25 cellular contexts compared by ENCODE assay signal in the genomic region with DNA sequence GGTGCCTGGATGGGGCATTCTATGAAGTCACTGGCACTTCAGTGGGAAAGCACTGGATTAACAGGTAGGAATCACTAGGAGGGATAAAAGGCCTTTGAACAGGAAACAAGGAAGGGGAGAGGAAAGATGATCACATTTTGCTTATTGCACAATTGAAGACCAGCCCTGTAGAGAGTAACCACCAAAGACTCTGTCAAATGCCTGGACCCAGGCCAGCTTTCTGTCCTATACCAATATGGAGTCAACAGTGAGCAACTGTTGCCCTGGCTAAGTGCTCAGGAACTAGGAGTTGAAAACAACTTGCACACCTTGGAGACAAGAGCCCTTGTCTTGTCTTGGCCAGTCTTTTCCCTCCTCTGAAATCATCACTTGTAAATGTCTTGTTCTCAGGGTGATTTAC. TPM values are rescaled to one million over a fixed set of nuclear protein-coding genes. Genes with fewer than 3 reads are reported as not detected.
"Had no signal": no experiment of that assay in that cellular context is flagged by ENCODE, and none has a peak within 500 bp of the region (broad histone marks: within the 10 kb centered on the region; RNA-seq: fewer than 3 reads in every experiment).

No MANE protein-coding gene starts in this region.

- H3K9me3 ChIP-seq: adrenal gland, lower lobe of right lung, psoas muscle, right lobe of liver, spleen, stomach, testis, upper lobe of right lung had no signal

- H3K36me3 ChIP-seq: adrenal gland, lower lobe of right lung, right lobe of liver, spleen, stomach, upper lobe of right lung, WERI-Rb-1 had no signal

- H3K4me1 Mint-ChIP-seq: immature natural killer cell, mesothelial cell of epicardium had no signal

- DNase-seq: activated CD4-positive, alpha-beta T cell treated with anti-CD3 and anti-CD28 coated beads, Interleukin-2, amount 50 U/mL, for 48 hours; activated effector memory CD4-positive, alpha-beta T cell treated with Interleukin-2 at 50 U/mL for 16 hours; activated naive CD4-positive, alpha-beta T cell treated with anti-CD3 and anti-CD28 coated beads, Interleukin-2, amount 50 U/mL, for 16 hours; activated T-cell treated with anti-CD3 and anti-CD28 coated beads, Interleukin-2, amount 50 U/mL, for 24 hours; adrenal gland; caudate nucleus; effector CD4-positive, alpha-beta T cell; head of caudate nucleus; immature natural killer cell; left cardiac atrium; lower lobe of right lung; psoas muscle; right lobe of liver; spleen; stimulated activated CD4-positive, alpha-beta T cell treated with anti-CD3 and anti-CD28 coated beads, Interleukin-1b, Interleukin-23, amount 100 ng/mL, for 48 hours; stomach; T1000; testis; upper lobe of right lung; WERI-Rb-1 had no signal

- H3K27me3 ChIP-seq: right lobe of liver, spleen, stomach, testis, upper lobe of right lung had no signal

- H3K27ac ChIP-seq: adrenal gland, coronary artery, lower lobe of right lung, psoas muscle, right lobe of liver, spleen, stomach, testis, upper lobe of right lung, WERI-Rb-1 had no signal

- H3K36me3 Mint-ChIP-seq: mesothelial cell of epicardium had no signal

- H3K4me3 ChIP-seq: adrenal gland, coronary artery, lower lobe of right lung, psoas muscle, right lobe of liver, spleen, stomach, testis, upper lobe of right lung had no signal

- H3K4me3 Mint-ChIP-seq: activated T-cell treated with anti-CD3 and anti-CD28 coated beads, Interleukin-2, amount 50 U/mL, for 24 hours; immature natural killer cell; mesothelial cell of epicardium had no signal

- H3K27ac Mint-ChIP-seq: activated T-cell treated with anti-CD3 and anti-CD28 coated beads, Interleukin-2, amount 50 U/mL, for 24 hours; immature natural killer cell; mesothelial cell of epicardium had no signal

- H3K4me1 ChIP-seq: adrenal gland, lower lobe of right lung, psoas muscle, right lobe of liver, spleen, stomach, testis, upper lobe of right lung had no signal

- FAIRE-seq: endothelial cell of umbilical vein, frontal cortex had no signal

RNA-seq across cellular contexts. Expression of gene RTL3, which starts 14.1 kb away (rescaled TPM):
- total RNA-seq: adrenal gland, endothelial cell of umbilical vein, frontal cortex, lower lobe of right lung, mesothelial cell of epicardium, right lobe of liver, spleen, testis, upper lobe of right lung had no signal
- polyA plus RNA-seq: immature natural killer cell, neural cell had no signal
